Comparison of ENCODE assay signal across 1 cellular context in the genomic region with DNA sequence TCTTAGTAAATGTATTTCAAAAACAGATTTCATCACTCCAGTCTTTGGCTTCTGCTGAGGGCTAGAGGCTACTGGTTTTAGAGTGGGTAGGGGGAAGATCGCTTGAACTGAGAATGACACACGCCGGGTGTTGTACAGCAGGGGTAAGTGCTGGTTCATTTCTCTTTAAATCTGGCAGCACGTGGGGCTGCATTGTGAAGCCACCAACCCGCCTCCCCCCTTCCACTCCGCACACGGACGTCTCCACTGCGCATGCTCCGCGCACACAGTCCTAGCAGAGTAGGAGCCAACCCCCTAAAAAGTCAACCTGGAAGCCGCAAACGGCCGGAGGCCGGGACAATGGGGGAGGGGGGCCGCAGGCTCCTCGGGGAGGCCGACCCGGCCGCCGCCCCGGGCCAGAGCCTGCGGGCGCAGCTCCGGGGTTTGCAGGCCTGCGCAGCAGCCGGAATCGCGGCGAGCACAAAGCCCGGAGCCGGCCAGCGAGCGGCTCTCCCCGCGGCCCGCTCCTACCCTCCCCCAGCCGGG.
TF ChIP-seq lines count a peak whose summit lies in the region.

No MANE protein-coding gene starts in this region.

TF ChIP-seq in HepG2, 621 proteins besides CTCF, POLR2A, EP300 and RAD21 (continued from another document and continues in another):
- TF ChIP-seq, protein P1, sequence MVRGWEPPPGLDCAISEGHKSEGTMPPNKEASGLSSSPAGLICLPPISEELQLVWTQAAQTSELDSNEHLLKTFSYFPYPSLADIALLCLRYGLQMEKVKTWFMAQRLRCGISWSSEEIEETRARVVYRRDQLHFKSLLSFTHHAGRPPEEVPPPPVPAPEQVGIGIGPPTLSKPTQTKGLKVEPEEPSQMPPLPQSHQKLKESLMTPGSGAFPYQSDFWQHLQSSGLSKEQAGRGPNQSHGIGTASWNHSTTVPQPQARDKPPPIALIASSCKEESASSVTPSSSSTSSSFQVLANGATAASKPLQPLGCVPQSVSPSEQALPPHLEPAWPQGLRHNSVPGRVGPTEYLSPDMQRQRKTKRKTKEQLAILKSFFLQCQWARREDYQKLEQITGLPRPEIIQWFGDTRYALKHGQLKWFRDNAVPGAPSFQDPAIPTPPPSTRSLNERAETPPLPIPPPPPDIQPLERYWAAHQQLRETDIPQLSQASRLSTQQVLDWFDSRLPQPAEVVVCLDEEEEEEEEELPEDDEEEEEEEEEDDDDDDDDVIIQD (CRISPR knock-in tag; IDR thresholded peaks at IDR 0.05; ENCODE audit: low read depth) = no peak
- TF ChIP-seq, protein P2, sequence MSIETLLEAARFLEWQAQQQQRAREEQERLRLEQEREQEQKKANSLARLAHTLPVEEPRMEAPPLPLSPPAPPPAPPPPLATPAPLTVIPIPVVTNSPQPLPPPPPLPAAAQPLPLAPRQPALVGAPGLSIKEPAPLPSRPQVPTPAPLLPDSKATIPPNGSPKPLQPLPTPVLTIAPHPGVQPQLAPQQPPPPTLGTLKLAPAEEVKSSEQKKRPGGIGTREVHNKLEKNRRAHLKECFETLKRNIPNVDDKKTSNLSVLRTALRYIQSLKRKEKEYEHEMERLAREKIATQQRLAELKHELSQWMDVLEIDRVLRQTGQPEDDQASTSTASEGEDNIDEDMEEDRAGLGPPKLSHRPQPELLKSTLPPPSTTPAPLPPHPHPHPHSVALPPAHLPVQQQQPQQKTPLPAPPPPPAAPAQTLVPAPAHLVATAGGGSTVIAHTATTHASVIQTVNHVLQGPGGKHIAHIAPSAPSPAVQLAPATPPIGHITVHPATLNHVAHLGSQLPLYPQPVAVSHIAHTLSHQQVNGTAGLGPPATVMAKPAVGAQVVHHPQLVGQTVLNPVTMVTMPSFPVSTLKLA (IDR thresholded peaks at IDR 0.05) = peak; percentile 73
- TF ChIP-seq ZFX (CRISPR knock-in tag; IDR thresholded peaks at IDR 0.05; ENCODE audit: low read depth) = peak; percentile 48; the same call in 1 of the 2 replicates
- no peak for TF ChIP-seq MIXL1 (CRISPR knock-in tag; IDR thresholded peaks at IDR 0.05)
- TF ChIP-seq SRSF4 (IDR thresholded peaks at IDR 0.05; ENCODE audit: low read depth, low read length, poor library complexity, severe bottlenecking) = no peak
- TF ChIP-seq, protein P3, sequence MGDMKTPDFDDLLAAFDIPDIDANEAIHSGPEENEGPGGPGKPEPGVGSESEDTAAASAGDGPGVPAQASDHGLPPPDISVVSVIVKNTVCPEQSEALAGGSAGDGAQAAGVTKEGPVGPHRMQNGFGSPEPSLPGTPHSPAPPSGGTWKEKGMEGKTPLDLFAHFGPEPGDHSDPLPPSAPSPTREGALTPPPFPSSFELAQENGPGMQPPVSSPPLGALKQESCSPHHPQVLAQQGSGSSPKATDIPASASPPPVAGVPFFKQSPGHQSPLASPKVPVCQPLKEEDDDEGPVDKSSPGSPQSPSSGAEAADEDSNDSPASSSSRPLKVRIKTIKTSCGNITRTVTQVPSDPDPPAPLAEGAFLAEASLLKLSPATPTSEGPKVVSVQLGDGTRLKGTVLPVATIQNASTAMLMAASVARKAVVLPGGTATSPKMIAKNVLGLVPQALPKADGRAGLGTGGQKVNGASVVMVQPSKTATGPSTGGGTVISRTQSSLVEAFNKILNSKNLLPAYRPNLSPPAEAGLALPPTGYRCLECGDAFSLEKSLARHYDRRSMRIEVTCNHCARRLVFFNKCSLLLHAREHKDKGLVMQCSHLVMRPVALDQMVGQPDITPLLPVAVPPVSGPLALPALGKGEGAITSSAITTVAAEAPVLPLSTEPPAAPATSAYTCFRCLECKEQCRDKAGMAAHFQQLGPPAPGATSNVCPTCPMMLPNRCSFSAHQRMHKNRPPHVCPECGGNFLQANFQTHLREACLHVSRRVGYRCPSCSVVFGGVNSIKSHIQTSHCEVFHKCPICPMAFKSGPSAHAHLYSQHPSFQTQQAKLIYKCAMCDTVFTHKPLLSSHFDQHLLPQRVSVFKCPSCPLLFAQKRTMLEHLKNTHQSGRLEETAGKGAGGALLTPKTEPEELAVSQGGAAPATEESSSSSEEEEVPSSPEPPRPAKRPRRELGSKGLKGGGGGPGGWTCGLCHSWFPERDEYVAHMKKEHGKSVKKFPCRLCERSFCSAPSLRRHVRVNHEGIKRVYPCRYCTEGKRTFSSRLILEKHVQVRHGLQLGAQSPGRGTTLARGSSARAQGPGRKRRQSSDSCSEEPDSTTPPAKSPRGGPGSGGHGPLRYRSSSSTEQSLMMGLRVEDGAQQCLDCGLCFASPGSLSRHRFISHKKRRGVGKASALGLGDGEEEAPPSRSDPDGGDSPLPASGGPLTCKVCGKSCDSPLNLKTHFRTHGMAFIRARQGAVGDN (CRISPR knock-in tag; IDR thresholded peaks at IDR 0.05) = peak; percentile 67
- TF ChIP-seq, protein P4, sequence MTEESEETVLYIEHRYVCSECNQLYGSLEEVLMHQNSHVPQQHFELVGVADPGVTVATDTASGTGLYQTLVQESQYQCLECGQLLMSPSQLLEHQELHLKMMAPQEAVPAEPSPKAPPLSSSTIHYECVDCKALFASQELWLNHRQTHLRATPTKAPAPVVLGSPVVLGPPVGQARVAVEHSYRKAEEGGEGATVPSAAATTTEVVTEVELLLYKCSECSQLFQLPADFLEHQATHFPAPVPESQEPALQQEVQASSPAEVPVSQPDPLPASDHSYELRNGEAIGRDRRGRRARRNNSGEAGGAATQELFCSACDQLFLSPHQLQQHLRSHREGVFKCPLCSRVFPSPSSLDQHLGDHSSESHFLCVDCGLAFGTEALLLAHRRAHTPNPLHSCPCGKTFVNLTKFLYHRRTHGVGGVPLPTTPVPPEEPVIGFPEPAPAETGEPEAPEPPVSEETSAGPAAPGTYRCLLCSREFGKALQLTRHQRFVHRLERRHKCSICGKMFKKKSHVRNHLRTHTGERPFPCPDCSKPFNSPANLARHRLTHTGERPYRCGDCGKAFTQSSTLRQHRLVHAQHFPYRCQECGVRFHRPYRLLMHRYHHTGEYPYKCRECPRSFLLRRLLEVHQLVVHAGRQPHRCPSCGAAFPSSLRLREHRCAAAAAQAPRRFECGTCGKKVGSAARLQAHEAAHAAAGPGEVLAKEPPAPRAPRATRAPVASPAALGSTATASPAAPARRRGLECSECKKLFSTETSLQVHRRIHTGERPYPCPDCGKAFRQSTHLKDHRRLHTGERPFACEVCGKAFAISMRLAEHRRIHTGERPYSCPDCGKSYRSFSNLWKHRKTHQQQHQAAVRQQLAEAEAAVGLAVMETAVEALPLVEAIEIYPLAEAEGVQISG (CRISPR knock-in tag; IDR thresholded peaks at IDR 0.05) = peak; percentile 55; the same call in 1 of the 2 replicates
- TF ChIP-seq KDM2A (CRISPR knock-in tag; IDR thresholded peaks at IDR 0.05; ENCODE audit: borderline replicate concordance, low read depth) = 0 out of 2 replicates have a peak, but pooled peaks have one; percentile 19
- 0 out of 2 replicates have a peak, but pooled peaks have one; percentile 21 for TF ChIP-seq ZNF777 (CRISPR knock-in tag; IDR thresholded peaks at IDR 0.05)
- no peak for TF ChIP-seq PPARG (CRISPR knock-in tag; conservative IDR thresholded peaks at IDR 0.05)
- TF ChIP-seq, protein P5, sequence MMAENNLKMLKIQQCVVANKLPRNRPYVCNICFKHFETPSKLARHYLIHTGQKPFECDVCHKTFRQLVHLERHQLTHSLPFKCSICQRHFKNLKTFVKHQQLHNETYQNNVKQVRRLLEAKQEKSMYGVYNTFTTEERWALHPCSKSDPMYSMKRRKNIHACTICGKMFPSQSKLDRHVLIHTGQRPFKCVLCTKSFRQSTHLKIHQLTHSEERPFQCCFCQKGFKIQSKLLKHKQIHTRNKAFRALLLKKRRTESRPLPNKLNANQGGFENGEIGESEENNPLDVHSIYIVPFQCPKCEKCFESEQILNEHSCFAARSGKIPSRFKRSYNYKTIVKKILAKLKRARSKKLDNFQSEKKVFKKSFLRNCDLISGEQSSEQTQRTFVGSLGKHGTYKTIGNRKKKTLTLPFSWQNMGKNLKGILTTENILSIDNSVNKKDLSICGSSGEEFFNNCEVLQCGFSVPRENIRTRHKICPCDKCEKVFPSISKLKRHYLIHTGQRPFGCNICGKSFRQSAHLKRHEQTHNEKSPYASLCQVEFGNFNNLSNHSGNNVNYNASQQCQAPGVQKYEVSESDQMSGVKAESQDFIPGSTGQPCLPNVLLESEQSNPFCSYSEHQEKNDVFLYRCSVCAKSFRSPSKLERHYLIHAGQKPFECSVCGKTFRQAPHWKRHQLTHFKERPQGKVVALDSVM (CRISPR knock-in tag; IDR thresholded peaks at IDR 0.05) = peak; percentile 46; the same call in 1 of the 2 replicates
- 0 out of 2 replicates have a peak, but pooled peaks have one; percentile 50 for TF ChIP-seq ZSCAN20 (CRISPR knock-in tag; IDR thresholded peaks at IDR 0.05; ENCODE audit: borderline replicate concordance)
- TF ChIP-seq, protein P6, sequence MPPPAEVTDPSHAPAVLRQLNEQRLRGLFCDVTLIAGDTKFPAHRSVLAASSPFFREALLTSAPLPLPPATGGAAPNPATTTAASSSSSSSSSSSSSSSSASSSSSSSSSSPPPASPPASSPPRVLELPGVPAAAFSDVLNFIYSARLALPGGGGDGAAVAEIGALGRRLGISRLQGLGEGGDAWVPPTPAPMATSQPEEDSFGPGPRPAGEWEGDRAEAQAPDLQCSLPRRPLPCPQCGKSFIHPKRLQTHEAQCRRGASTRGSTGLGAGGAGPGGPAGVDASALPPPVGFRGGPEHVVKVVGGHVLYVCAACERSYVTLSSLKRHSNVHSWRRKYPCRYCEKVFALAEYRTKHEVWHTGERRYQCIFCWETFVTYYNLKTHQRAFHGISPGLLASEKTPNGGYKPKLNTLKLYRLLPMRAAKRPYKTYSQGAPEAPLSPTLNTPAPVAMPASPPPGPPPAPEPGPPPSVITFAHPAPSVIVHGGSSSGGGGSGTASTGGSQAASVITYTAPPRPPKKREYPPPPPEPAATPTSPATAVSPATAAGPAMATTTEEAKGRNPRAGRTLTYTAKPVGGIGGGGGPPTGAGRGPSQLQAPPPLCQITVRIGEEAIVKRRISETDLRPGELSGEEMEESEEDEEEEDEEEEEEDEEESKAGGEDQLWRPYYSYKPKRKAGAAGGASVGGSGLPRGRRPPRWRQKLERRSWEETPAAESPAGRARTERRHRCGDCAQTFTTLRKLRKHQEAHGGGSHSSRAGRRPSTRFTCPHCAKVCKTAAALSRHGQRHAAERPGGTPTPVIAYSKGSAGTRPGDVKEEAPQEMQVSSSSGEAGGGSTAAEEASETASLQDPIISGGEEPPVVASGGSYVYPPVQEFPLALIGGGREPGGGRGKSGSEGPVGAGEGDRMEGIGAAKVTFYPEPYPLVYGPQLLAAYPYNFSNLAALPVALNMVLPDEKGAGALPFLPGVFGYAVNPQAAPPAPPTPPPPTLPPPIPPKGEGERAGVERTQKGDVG (CRISPR knock-in tag; IDR thresholded peaks at IDR 0.05; ENCODE audit: borderline replicate concordance) = 0 out of 2 replicates have a peak, but pooled peaks have one; percentile 23
- no peak for TF ChIP-seq SOX13 (IDR thresholded peaks at IDR 0.05)
- TF ChIP-seq SOX13 (CRISPR knock-in tag; conservative IDR thresholded peaks at IDR 0.05 in 1 of 2, IDR thresholded peaks at IDR 0.05 in 1 of 2) = peak in 1 of 2 experiments; percentile 41; a peak in 1 of 4 replicates
- TF ChIP-seq, protein P7, sequence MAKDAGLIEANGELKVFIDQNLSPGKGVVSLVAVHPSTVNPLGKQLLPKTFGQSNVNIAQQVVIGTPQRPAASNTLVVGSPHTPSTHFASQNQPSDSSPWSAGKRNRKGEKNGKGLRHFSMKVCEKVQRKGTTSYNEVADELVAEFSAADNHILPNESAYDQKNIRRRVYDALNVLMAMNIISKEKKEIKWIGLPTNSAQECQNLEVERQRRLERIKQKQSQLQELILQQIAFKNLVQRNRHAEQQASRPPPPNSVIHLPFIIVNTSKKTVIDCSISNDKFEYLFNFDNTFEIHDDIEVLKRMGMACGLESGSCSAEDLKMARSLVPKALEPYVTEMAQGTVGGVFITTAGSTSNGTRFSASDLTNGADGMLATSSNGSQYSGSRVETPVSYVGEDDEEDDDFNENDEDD (CRISPR knock-in tag; IDR thresholded peaks at IDR 0.05; ENCODE audit: borderline replicate concordance) = peak; percentile 53; the same call in 1 of the 2 replicates
- TF ChIP-seq BHLHE40 (IDR thresholded peaks at IDR 0.05; ENCODE audit: low read length) = peak; percentile 76
- TF ChIP-seq, protein P8, sequence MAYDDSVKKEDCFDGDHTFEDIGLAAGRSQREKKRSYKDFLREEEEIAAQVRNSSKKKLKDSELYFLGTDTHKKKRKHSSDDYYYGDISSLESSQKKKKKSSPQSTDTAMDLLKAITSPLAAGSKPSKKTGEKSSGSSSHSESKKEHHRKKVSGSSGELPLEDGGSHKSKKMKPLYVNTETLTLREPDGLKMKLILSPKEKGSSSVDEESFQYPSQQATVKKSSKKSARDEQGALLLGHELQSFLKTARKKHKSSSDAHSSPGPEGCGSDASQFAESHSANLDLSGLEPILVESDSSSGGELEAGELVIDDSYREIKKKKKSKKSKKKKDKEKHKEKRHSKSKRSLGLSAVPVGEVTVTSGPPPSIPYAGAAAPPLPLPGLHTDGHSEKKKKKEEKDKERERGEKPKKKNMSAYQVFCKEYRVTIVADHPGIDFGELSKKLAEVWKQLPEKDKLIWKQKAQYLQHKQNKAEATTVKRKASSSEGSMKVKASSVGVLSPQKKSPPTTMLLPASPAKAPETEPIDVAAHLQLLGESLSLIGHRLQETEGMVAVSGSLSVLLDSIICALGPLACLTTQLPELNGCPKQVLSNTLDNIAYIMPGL (CRISPR knock-in tag; IDR thresholded peaks at IDR 0.05; ENCODE audit: borderline replicate concordance in 1 of 2, low read depth in 1 of 2) = peak in 1 of 2 experiments; percentile 20; a peak in 1 of 4 replicates
- TF ChIP-seq, protein P9, sequence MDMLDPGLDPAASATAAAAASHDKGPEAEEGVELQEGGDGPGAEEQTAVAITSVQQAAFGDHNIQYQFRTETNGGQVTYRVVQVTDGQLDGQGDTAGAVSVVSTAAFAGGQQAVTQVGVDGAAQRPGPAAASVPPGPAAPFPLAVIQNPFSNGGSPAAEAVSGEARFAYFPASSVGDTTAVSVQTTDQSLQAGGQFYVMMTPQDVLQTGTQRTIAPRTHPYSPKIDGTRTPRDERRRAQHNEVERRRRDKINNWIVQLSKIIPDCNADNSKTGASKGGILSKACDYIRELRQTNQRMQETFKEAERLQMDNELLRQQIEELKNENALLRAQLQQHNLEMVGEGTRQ (IDR thresholded peaks at IDR 0.05; ENCODE audit: low read depth, low read length) = peak; percentile 78
- TF ChIP-seq, protein P9 (CRISPR knock-in tag; IDR thresholded peaks at IDR 0.05; ENCODE audit: borderline replicate concordance) = peak; percentile 76; the same call in 1 of the 2 replicates
- peak; percentile 54; the same call in 1 of the 2 replicates for TF ChIP-seq RBFOX2 (IDR thresholded peaks at IDR 0.05; ENCODE audit: low read depth, low read length)
- TF ChIP-seq TCF12 (IDR thresholded peaks at IDR 0.05) = no peak
- 0 out of 2 replicates have a peak, but pooled peaks have one; percentile 0 for TF ChIP-seq TCF12 (CRISPR knock-in tag; IDR thresholded peaks at IDR 0.05)
- TF ChIP-seq, protein P10, sequence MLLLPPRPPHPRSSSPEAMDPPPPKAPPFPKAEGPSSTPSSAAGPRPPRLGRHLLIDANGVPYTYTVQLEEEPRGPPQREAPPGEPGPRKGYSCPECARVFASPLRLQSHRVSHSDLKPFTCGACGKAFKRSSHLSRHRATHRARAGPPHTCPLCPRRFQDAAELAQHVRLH (CRISPR knock-in tag; IDR thresholded peaks at IDR 0.05; ENCODE audit: borderline replicate concordance, low read depth) = no peak
- TF ChIP-seq ISX (CRISPR knock-in tag; conservative IDR thresholded peaks at IDR 0.05) = 0 out of 2 replicates have a peak, but pooled peaks have one; percentile 38
- TF ChIP-seq ZNF101 (CRISPR knock-in tag; IDR thresholded peaks at IDR 0.05; ENCODE audit: borderline replicate concordance, low read depth) = no peak
- 0 out of 2 replicates have a peak, but pooled peaks have one; percentile 64 for TF ChIP-seq ZNF552 (CRISPR knock-in tag; IDR thresholded peaks at IDR 0.05; ENCODE audit: borderline replicate concordance)
- TF ChIP-seq ZNF136 (CRISPR knock-in tag; IDR thresholded peaks at IDR 0.05; ENCODE audit: low read depth) = no peak
